In genomic region chr17:80501739-80502577, GRCh38 we compare ENCODE assay signal across 15 cellular contexts. TPM values are rescaled to one million over a fixed set of nuclear protein-coding genes. Genes with fewer than 3 reads are reported as not detected.
DNase-seq lines count a peak whose midpoint lies in the region; FAIRE-seq and TF ChIP-seq lines count a peak whose summit lies in the region.
"Had no signal": no experiment of that assay in that cellular context is flagged by ENCODE, and none has a peak within 500 bp of the region (broad histone marks: within the 10 kb centered on the region; RNA-seq: fewer than 3 reads in every experiment).

No MANE protein-coding gene starts in this region.

- peaks cover 1% of the 10 kb centered on the region for H3K27me3 ChIP-seq in skeletal muscle satellite cell (ENCODE audit: control insufficient read depth, insufficient read depth, low read length)

- FAIRE-seq in kidney (lab: Jason Lieb, UNC): no peak
- FAIRE-seq: TTC549 had no signal

- peaks cover 0 to 9% of the 10 kb centered on the region in 2 donors for H3K4me1 ChIP-seq in kidney (ENCODE audit: control insufficient read depth in 1 of 2, insufficient read depth in 1 of 2, low read depth in 1 of 2, low read length in 2 of 2)
- H3K4me1 ChIP-seq in skeletal muscle satellite cell (ENCODE audit: control insufficient read depth, insufficient read depth, low read length): peaks cover 34% of the 10 kb centered on the region

- H3K4me3 ChIP-seq in kidney (ENCODE audit: low read length in 2 of 2) (no peak overlapping the region), skeletal muscle satellite cell (ENCODE audit: low read length) (peak overlapping the region; percentile 11)

- no peaks in the 10 kb centered on the region for H3K9me3 ChIP-seq in kidney (ENCODE audit: control insufficient read depth in 1 of 2, low read length in 2 of 2)
- no peaks in the 10 kb centered on the region for H3K9me3 ChIP-seq in skeletal muscle satellite cell (replicated peaks; ENCODE audit: low read length)

- intact Hi-C loops in kidney (cut with DNase I): no loop called here

- peak; percentile 77 for DNase-seq in LHCN-M2 (ENCODE audit: low read depth)
- peak; percentile 90 for DNase-seq in amniotic epithelial cell (ENCODE audit: low read depth)
- DNase-seq in kidney: peak; percentile 80
- DNase-seq in effector CD8-positive, alpha-beta T cell (lab: John Stamatoyannopoulos, UW): no peak
- no peak for DNase-seq in NCI-H345 treated with DMSO at 0.1 percent for 48 hours (lab: John Stamatoyannopoulos, UW; ENCODE audit: unreplicated experiment)
- no peak for DNase-seq in NCI-H146 (lab: John Stamatoyannopoulos, UW)
- no peak for DNase-seq in NOMO-1 treated with DMSO at 0.1 percent for 48 hours (lab: John Stamatoyannopoulos, UW; ENCODE audit: unreplicated experiment)
- DNase-seq: cortex of kidney; Kasumi-1; naive thymus-derived CD4-positive, alpha-beta T cell; NCI-H446; RPMI8226; stimulated activated CD4-positive, alpha-beta T cell treated with anti-CD3 and anti-CD28 coated beads, Interleukin-12 subunit alpha, Interleukin-12 subunit beta, amount 100 ng/mL, for 4 hours had no signal

- H3K36me3 ChIP-seq in kidney (ENCODE audit: control insufficient read depth in 1 of 2, insufficient read depth in 2 of 2, low read length in 2 of 2) (no peaks in the 10 kb centered on the region), skeletal muscle satellite cell (ENCODE audit: insufficient read depth, low read length) (no peaks in the 10 kb centered on the region)

- no peak for TF ChIP-seq CTCF in kidney (IDR thresholded peaks at IDR 0.05; ENCODE audit: borderline replicate concordance, extremely low read depth, insufficient read depth)

- peak overlapping the region; percentile 37 for H3K4me2 ChIP-seq in skeletal muscle satellite cell (ENCODE audit: low read length)

- H3K9ac ChIP-seq in kidney (ENCODE audit: low read length in 2 of 2): no peak overlapping the region
- peak overlapping the region; percentile 56 for H3K9ac ChIP-seq in skeletal muscle satellite cell (ENCODE audit: low read depth, low read length)

- no peak overlapping the region for H3K27ac ChIP-seq in kidney (ENCODE audit: low read depth in 2 of 2, low read length in 2 of 2)

RNA-seq across cellular contexts. Expression of gene NPTX1, which starts 25.6 kb away (rescaled TPM):
- 0.45 and 0.80 TPM in 2 replicates for total RNA-seq in LHCN-M2 (2014; rRNA removed)
- polyA plus RNA-seq in LHCN-M2 (2012): 0.35 TPM
- 0.31 TPM for total RNA-seq in kidney
- 0.39 TPM for polyA plus RNA-seq in kidney (ENCODE audit: insufficient read depth, low read depth, low replicate concordance)
- total RNA-seq in skeletal muscle satellite cell (2012; rRNA removed): 0.44 and 0.76 TPM in 2 replicates
- polyA plus RNA-seq: naive thymus-derived CD4-positive, alpha-beta T cell had no signal

RNA-seq across cellular contexts. Expression of gene RPTOR, which starts 42.7 kb away (rescaled TPM):
- total RNA-seq in LHCN-M2 (2014; rRNA removed) (24.1 and 25.1 TPM in 2 replicates), kidney (37.6 TPM)
- polyA plus RNA-seq in LHCN-M2 (2012): 15.7 TPM
- polyA plus RNA-seq in kidney (ENCODE audit: insufficient read depth, low read depth, low replicate concordance): 5.5 TPM
- total RNA-seq in skeletal muscle satellite cell (2012; rRNA removed): 27.7 and 30.2 TPM in 2 replicates

Comparison
In these comparisons a context has a peak if more than half of its experiments do, and no peak if none do; other contexts are left out.
1. DNase-seq: peak in LHCN-M2 (single experiment), amniotic epithelial cell (single experiment) and kidney (single experiment); none in effector CD8-positive, alpha-beta T cell (single experiment), NCI-H345 treated with DMSO at 0.1 percent for 48 hours (single experiment), NCI-H146 (single experiment) and NOMO-1 treated with DMSO at 0.1 percent for 48 hours (single experiment).